Comparison of ENCODE assay signal across 8 cellular contexts in the genomic region with DNA sequence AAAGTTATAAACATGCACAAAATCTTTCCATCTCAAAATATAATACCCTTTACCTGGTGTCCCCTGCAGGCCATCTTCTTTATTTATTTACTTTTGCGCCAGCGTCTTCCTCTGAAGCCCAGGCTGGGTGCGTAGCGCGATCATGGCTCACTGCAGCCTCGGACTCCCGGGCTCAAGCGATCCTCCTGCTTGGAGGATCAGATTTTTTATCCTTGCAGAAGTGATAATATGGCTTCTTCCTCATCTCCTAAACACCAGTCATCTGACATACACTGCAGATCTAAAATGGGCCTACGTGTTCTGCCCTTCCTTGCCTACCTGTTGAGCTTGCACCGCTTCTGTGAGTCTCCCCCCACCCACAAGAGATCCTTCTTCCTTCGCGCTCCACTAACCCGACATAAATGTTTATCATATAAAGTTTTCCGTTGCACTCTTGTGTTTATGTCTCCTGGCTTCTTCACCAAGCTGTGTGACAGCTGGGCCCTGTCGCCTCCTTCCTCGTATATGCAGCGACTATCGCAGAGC. TPM values are rescaled to one million over a fixed set of nuclear protein-coding genes. Genes with fewer than 3 reads are reported as not detected.
DNase-seq lines count a peak whose midpoint lies in the region; ATAC-seq and TF ChIP-seq lines count a peak whose summit lies in the region.

No MANE protein-coding gene starts in this region.

- H3K4me3 Mint-ChIP-seq in WTC11, result no peak overlapping the region

- ATAC-seq in heart left ventricle, result peak in 1 of 4 donors; percentile 0
- no peak for ATAC-seq in WTC11
- ATAC-seq in HG02840 (IDR thresholded peaks at IDR 0.05; ENCODE audit: low FRiP score, unreplicated experiment), result no peak

- H3K4me1 Mint-ChIP-seq in WTC11, result peaks cover 40% of the 10 kb centered on the region

- H3K36me3 Mint-ChIP-seq in WTC11, result peaks cover 9% of the 10 kb centered on the region

- no peaks in the 10 kb centered on the region for H3K27me3 ChIP-seq in Peyer's patch
- H3K27me3 ChIP-seq in heart left ventricle, result no peaks in the 10 kb centered on the region
- H3K27me3 ChIP-seq in spleen (replicated peaks in 1 of 7), result no peaks in the 10 kb centered on the region

- H3K36me3 ChIP-seq in HEK293 (ENCODE audit: control insufficient read depth in 2 of 2, insufficient read depth in 1 of 2, low read length in 2 of 2), result peaks cover 14 to 20% of the 10 kb centered on the region in 2 experiments; a peak in 2 of 3 replicates
- no peaks in the 10 kb centered on the region for H3K36me3 ChIP-seq in Peyer's patch
- H3K36me3 ChIP-seq in heart left ventricle, result peaks cover 0 to 15% (median 4%) of the 10 kb centered on the region in 9 donors
- H3K36me3 ChIP-seq in spleen, result peaks cover 0 to 17% (median 0%) of the 10 kb centered on the region in 6 donors

- TF ChIP-seq CTCF in GM12875 (IDR thresholded peaks at IDR 0.05; ENCODE audit: borderline replicate concordance, insufficient read depth, low read depth, low read length) (no peak), HEK293 (tag by site-specific recombination; IDR thresholded peaks at IDR 0.05) (no peak), Peyer's patch (IDR thresholded peaks at IDR 0.05) (no peak), heart left ventricle (IDR thresholded peaks at IDR 0.05) (no peak), spleen (IDR thresholded peaks at IDR 0.05 in 8 of 11, conservative IDR thresholded peaks at IDR 0.05 in 3 of 11) (no peak), WTC11 (IDR thresholded peaks at IDR 0.05) (no peak)

- H3K4me3 ChIP-seq in GM12875 (ENCODE audit: low read depth, low read length), result peak overlapping the region; percentile 50
- H3K4me3 ChIP-seq in HEK293 (ENCODE audit: low read depth, low read length), result peak overlapping the region; percentile 27
- H3K4me3 ChIP-seq in Peyer's patch, result peak overlapping the region; percentile 66 to 96 (median 75)
- peak overlapping the region in 11 of 12 donors; percentile 17 to 99 (median 78) for H3K4me3 ChIP-seq in heart left ventricle
- peak overlapping the region; percentile 12 to 93 (median 80) for H3K4me3 ChIP-seq in spleen

- no peaks in the 10 kb centered on the region for H3K27me3 Mint-ChIP-seq in WTC11 (ENCODE audit: low read depth)

- TF ChIP-seq POLR2A in Peyer's patch (IDR thresholded peaks at IDR 0.05) (no peak), heart left ventricle (IDR thresholded peaks at IDR 0.05) (no peak), spleen (IDR thresholded peaks at IDR 0.05) (no peak)

- no peaks in the 10 kb centered on the region for H3K9me3 Mint-ChIP-seq in WTC11

- DNase-seq in Peyer's patch (no peak), heart left ventricle (peak in 1 of 5 donors; percentile 32), spleen (no peak), NCI-H1694 treated with DMSO at 0.1 percent for 48 hours (lab: John Stamatoyannopoulos, UW) (no peak), WTC11 (ENCODE audit: low spot score) (no peak)

- intact Hi-C loops in heart left ventricle (cut with DNase I) (loop anchor here (1.0 to 10.0 kb wide), 13 partner anchors 33 to 302 kb away; partner anchors contain the start of genes EPHX1 (in 7 of the 10), ENAH (in 1 of the 10) and PYCR2 (in 1 of the 10)), spleen (cut with DNase I; ENCODE audit: low total_unique reads) (loop anchor here (5.0 to 10.0 kb wide), 2 partner anchors 135 to 198 kb away; no protein-coding TSS in a partner anchor)

- H3K4me1 ChIP-seq in HEK293 (ENCODE audit: control insufficient read depth, insufficient read depth, low read length), result peaks cover 12% of the 10 kb centered on the region
- H3K4me1 ChIP-seq in Peyer's patch, result peaks cover 0 to 42% (median 11%) of the 10 kb centered on the region in 4 donors
- peaks cover 0 to 65% (median 41%) of the 10 kb centered on the region in 12 donors for H3K4me1 ChIP-seq in heart left ventricle
- H3K4me1 ChIP-seq in spleen, result peaks cover 30 to 87% (median 63%) of the 10 kb centered on the region in 6 donors

- H3K9me3 ChIP-seq in HEK293 (ENCODE audit: control insufficient read depth, insufficient read depth, low read depth, low read length), result no peaks in the 10 kb centered on the region
- no peaks in the 10 kb centered on the region for H3K9me3 ChIP-seq in Peyer's patch
- no peaks in the 10 kb centered on the region for H3K9me3 ChIP-seq in heart left ventricle
- H3K9me3 ChIP-seq in spleen, result no peaks in the 10 kb centered on the region

- WGBS in heart left ventricle, 4 donors, result 26 to 28% (median 26%) methylated on average over 18 of the region's 18 CpGs
- WGBS in spleen, 5 donors, result 18 to 29% (median 21%) methylated on average over 18 of the region's 18 CpGs

- CTCF ChIA-PET in HEK293 (lab: Yijun Ruan, JAX) (interaction anchor here (0.5 to 25.5 kb wide), 59 partner anchors 9 to 296 kb away, joined by 3 to 567 read pairs (median 4); partner anchors contain the start of genes ENAH and EPHX1), WTC11 (lab: Charles Lee) (interaction anchor here (0.6 to 4.1 kb wide), 44 partner anchors 9 to 714 kb away, joined by 3 to 45 read pairs (median 4); partner anchors contain the start of genes ENAH, EPHX1, PYCR2 and TMEM63A)

- POLR2A ChIA-PET in HEK293 (lab: Yijun Ruan, JAX) (interaction anchor here (0.5 to 2.9 kb wide), 42 partner anchors 9 to 350 kb away, joined by 3 to 46 read pairs (median 5); partner anchors contain the start of genes ENAH, EPHX1, PYCR2 and TMEM63A), WTC11 (lab: Charles Lee) (interaction anchor here (0.6 to 2.5 kb wide), 19 partner anchors 8 to 302 kb away, joined by 3 to 10 read pairs (median 5); partner anchors contain the start of genes ENAH, EPHX1, PYCR2 and TMEM63A)

- H3K27ac ChIP-seq in HEK293 (ENCODE audit: extremely low read depth, low read depth, low read length) (peak overlapping the region; percentile 95), Peyer's patch (peak overlapping the region; percentile 89 to 98 (median 94)), heart left ventricle (peak overlapping the region in 11 of 12 donors; percentile 81 to 97 (median 92)), spleen (peak overlapping the region; percentile 88 to 99 (median 98))

- no peak overlapping the region for H3K27ac Mint-ChIP-seq in WTC11

TF ChIP-seq in HEK293, 187 proteins besides CTCF, POLR2A, EP300 and RAD21 (continues in another document):
- TF ChIP-seq REPIN1 (tag by site-specific recombination; IDR thresholded peaks at IDR 0.05; ENCODE audit: low read depth), result peak; percentile 87; the same call in 1 of the 2 replicates

TF ChIP-seq in WTC11, 78 proteins besides CTCF, POLR2A, EP300 and RAD21 (continues in another document):
- TF ChIP-seq, protein P1, sequence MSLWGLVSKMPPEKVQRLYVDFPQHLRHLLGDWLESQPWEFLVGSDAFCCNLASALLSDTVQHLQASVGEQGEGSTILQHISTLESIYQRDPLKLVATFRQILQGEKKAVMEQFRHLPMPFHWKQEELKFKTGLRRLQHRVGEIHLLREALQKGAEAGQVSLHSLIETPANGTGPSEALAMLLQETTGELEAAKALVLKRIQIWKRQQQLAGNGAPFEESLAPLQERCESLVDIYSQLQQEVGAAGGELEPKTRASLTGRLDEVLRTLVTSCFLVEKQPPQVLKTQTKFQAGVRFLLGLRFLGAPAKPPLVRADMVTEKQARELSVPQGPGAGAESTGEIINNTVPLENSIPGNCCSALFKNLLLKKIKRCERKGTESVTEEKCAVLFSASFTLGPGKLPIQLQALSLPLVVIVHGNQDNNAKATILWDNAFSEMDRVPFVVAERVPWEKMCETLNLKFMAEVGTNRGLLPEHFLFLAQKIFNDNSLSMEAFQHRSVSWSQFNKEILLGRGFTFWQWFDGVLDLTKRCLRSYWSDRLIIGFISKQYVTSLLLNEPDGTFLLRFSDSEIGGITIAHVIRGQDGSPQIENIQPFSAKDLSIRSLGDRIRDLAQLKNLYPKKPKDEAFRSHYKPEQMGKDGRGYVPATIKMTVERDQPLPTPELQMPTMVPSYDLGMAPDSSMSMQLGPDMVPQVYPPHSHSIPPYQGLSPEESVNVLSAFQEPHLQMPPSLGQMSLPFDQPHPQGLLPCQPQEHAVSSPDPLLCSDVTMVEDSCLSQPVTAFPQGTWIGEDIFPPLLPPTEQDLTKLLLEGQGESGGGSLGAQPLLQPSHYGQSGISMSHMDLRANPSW (CRISPR knock-in tag; conservative IDR thresholded peaks at IDR 0.05; ENCODE audit: low read depth), result no peak
- TF ChIP-seq ZNF317 (CRISPR knock-in tag; IDR thresholded peaks at IDR 0.05; ENCODE audit: borderline replicate concordance, low read depth), result no peak
- TF ChIP-seq TEAD4 (CRISPR knock-in tag; IDR thresholded peaks at IDR 0.05), result no peak
- TF ChIP-seq, protein P2, sequence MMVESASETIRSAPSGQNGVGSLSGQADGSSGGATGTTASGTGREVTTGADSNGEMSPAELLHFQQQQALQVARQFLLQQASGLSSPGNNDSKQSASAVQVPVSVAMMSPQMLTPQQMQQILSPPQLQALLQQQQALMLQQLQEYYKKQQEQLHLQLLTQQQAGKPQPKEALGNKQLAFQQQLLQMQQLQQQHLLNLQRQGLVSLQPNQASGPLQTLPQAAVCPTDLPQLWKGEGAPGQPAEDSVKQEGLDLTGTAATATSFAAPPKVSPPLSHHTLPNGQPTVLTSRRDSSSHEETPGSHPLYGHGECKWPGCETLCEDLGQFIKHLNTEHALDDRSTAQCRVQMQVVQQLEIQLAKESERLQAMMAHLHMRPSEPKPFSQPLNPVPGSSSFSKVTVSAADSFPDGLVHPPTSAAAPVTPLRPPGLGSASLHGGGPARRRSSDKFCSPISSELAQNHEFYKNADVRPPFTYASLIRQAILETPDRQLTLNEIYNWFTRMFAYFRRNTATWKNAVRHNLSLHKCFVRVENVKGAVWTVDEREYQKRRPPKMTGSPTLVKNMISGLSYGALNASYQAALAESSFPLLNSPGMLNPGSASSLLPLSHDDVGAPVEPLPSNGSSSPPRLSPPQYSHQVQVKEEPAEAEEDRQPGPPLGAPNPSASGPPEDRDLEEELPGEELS (CRISPR knock-in tag; IDR thresholded peaks at IDR 0.05), result no peak
- no peak for TF ChIP-seq SOX15 (CRISPR knock-in tag; IDR thresholded peaks at IDR 0.05)
- TF ChIP-seq CREB1 (CRISPR knock-in tag; IDR thresholded peaks at IDR 0.05), result no peak

RNA-seq across cellular contexts. Expression of gene SRP9, which starts 0.5 kb away (rescaled TPM):
- total RNA-seq in Peyer's patch (100 to 1,000 TPM in 3 of 4 donors, 10 to 100 TPM in 1; 67.9 to 153 (median 131) TPM), heart left ventricle (100 to 1,000 TPM; 151 to 187 (median 171) TPM), spleen (100 to 1,000 TPM; 145 to 229 (median 159) TPM), WTC11 (2021) (374 to 395 TPM (median 375 TPM) in 3 replicates)
- polyA plus RNA-seq in heart left ventricle (100 to 1,000 TPM; 147 to 211 TPM), spleen (100 to 1,000 TPM; 167 to 269 (median 210) TPM)

RNA-seq across cellular contexts. Expression of gene EPHX1, which starts 32.8 kb away (rescaled TPM):
- total RNA-seq in Peyer's patch (100 to 1,000 TPM in 1 of 4 donors, 10 to 100 TPM in 3; 28.9 to 109 (median 59.9) TPM), heart left ventricle (10 to 100 TPM; 29.0 to 96.8 (median 47.0) TPM), spleen (10 to 100 TPM; 30.1 to 92.8 (median 81.4) TPM), WTC11 (2021) (60.9 to 66.2 TPM (median 64.4 TPM) in 3 replicates)
- polyA plus RNA-seq in heart left ventricle (10 to 100 TPM; 22.2 to 36.1 TPM), spleen (10 to 100 TPM in 2 of 3 donors, 1 to 10 TPM in 1; 3.9 to 12.2 (median 10.7) TPM)

Comparison
In these comparisons a context has a peak if more than half of its experiments do, and no peak if none do; other contexts are left out.
1. H3K4me3 ChIP-seq: peak in every context shown above with its lines; median percentile 80 in spleen; 78 in heart left ventricle; 75 in Peyer's patch; 50 in GM12875; 27 in HEK293.